Comparison of ENCODE assay signal across 13 cellular contexts in genomic region chr3:64109438-64109837, GRCh38.
DNase-seq lines count a peak whose midpoint lies in the region; TF ChIP-seq lines count a peak whose summit lies in the region.
"Had no signal": no experiment of that assay in that cellular context is flagged by ENCODE, and none has a peak within 500 bp of the region (broad histone marks: within the 10 kb centered on the region; RNA-seq: fewer than 3 reads in every experiment).

No MANE protein-coding gene starts in this region.

- H3K4me3 ChIP-seq in sigmoid colon, result no peak overlapping the region
- H3K4me3 ChIP-seq: heart left ventricle had no signal

- peaks cover 0 to 80% (median 48%) of the 10 kb centered on the region in 4 donors for H3K4me1 ChIP-seq in sigmoid colon

- CTCF ChIA-PET in activated CD4-positive, alpha-beta memory T cell treated with anti-CD3 and anti-CD28 coated beads, Interleukin-2, amount 10 ng/mL, durations not matched to agents 7 days and 5 days (lab: Charles Lee), result no interaction called here
- CTCF ChIA-PET in HEK293T (lab: Yijun Ruan, JAX), result interaction anchor here (0.6 kb wide), 1 partner anchor 70 kb away, joined by 3 read pairs; no protein-coding TSS in a partner anchor

- DNase-seq in DMS79 treated with DMSO at 0.1 percent for 48 hours (lab: John Stamatoyannopoulos, UW), result peak; percentile 39
- no peak for DNase-seq in DMS79 (lab: John Stamatoyannopoulos, UW)
- peak in 35 of 56 donors; percentile 2 to 62 (median 25) for DNase-seq in amygdala (lab: John Stamatoyannopoulos, UW)
- DNase-seq in inferior parietal cortex (ENCODE audit: extremely low spot score), result peak; percentile 60
- DNase-seq in sigmoid colon, result peak; percentile 69
- no peak for DNase-seq in activated CD4-positive, alpha-beta memory T cell treated with anti-CD3 and anti-CD28 coated beads, Interleukin-2, amount 10 ng/mL, durations not matched to agents 7 days and 5 days
- no peak for DNase-seq in HEK293T (ENCODE audit: extremely low spot score)
- no peak for DNase-seq in NOMO-1 (lab: John Stamatoyannopoulos, UW; ENCODE audit: unreplicated experiment in 2 of 2)
- DNase-seq: activated CD4-positive, alpha-beta T cell treated with anti-CD3 and anti-CD28 coated beads, Interleukin-2, amount 50 U/mL, for 48 hours; stimulated activated naive B cell treated with anti-CD40 and anti-IgM and Interleukin-4, amounts not matched to agents 10 μg/mL and 1 μg/mL and 100 μg/mL, for 72 hours; SW 1271 had no signal

- TF ChIP-seq POLR2A in sigmoid colon (IDR thresholded peaks at IDR 0.05), result no peak

- H3K27me3 ChIP-seq in sigmoid colon, result no peaks in the 10 kb centered on the region
- H3K27me3 ChIP-seq: heart left ventricle had no signal

- intact Hi-C loops in sigmoid colon (cut with DNase I), result no loop called here

- no peaks in the 10 kb centered on the region for H3K4me1 Mint-ChIP-seq in activated CD4-positive, alpha-beta memory T cell treated with anti-CD3 and anti-CD28 coated beads, Interleukin-2, amount 10 ng/mL, durations not matched to agents 7 days and 5 days

- POLR2A ChIA-PET in activated CD4-positive, alpha-beta memory T cell treated with anti-CD3 and anti-CD28 coated beads, Interleukin-2, amount 10 ng/mL, durations not matched to agents 7 days and 5 days (lab: Charles Lee), result no interaction called here
- POLR2A ChIA-PET in HEK293T (lab: Yijun Ruan, JAX), result no interaction called here

- H3K4me3 Mint-ChIP-seq in activated CD4-positive, alpha-beta memory T cell treated with anti-CD3 and anti-CD28 coated beads, Interleukin-2, amount 10 ng/mL, durations not matched to agents 7 days and 5 days, result no peak overlapping the region
- H3K4me3 Mint-ChIP-seq: stimulated activated naive B cell treated with anti-CD40 and anti-IgM and Interleukin-4, amounts not matched to agents 10 μg/mL and 1 μg/mL and 100 μg/mL, for 72 hours had no signal

- H3K9me3 Mint-ChIP-seq in activated CD4-positive, alpha-beta memory T cell treated with anti-CD3 and anti-CD28 coated beads, Interleukin-2, amount 10 ng/mL, durations not matched to agents 7 days and 5 days, result no peaks in the 10 kb centered on the region

- no peaks in the 10 kb centered on the region for H3K36me3 ChIP-seq in sigmoid colon

- H3K27me3 Mint-ChIP-seq in activated CD4-positive, alpha-beta memory T cell treated with anti-CD3 and anti-CD28 coated beads, Interleukin-2, amount 10 ng/mL, durations not matched to agents 7 days and 5 days, result no peaks in the 10 kb centered on the region

- no peak for TF ChIP-seq EP300 in sigmoid colon (IDR thresholded peaks at IDR 0.05)

- TF ChIP-seq CTCF in sigmoid colon (IDR thresholded peaks at IDR 0.05), result no peak

- WGBS in sigmoid colon, 2 donors, result 28 to 61% methylated on average over 1 of the region's 1 CpG

- H3K9me3 ChIP-seq in sigmoid colon, result no peaks in the 10 kb centered on the region

- no peak overlapping the region for H3K27ac Mint-ChIP-seq in activated CD4-positive, alpha-beta memory T cell treated with anti-CD3 and anti-CD28 coated beads, Interleukin-2, amount 10 ng/mL, durations not matched to agents 7 days and 5 days
- H3K27ac Mint-ChIP-seq: activated naive CD4-positive, alpha-beta T cell treated with anti-CD3 and anti-CD28 coated beads, Interleukin-2, amount 50 U/mL, for 72 hours; stimulated activated naive B cell treated with anti-CD40 and anti-IgM and Interleukin-4, amounts not matched to agents 10 μg/mL and 1 μg/mL and 100 μg/mL, for 72 hours had no signal

- H3K27ac ChIP-seq in sigmoid colon, result peak overlapping the region; percentile 19 to 43 (median 38)
- H3K27ac ChIP-seq: heart left ventricle had no signal

- H3K36me3 Mint-ChIP-seq in activated CD4-positive, alpha-beta memory T cell treated with anti-CD3 and anti-CD28 coated beads, Interleukin-2, amount 10 ng/mL, durations not matched to agents 7 days and 5 days (ENCODE audit: low read depth), result no peaks in the 10 kb centered on the region

TF ChIP-seq in HEK293T, 16 proteins besides CTCF, POLR2A, EP300 and RAD21:
- TF ChIP-seq ELF4 (IDR thresholded peaks at IDR 0.05) (no peak), PKNOX1 (IDR thresholded peaks at IDR 0.05) (no peak), LEF1 (IDR thresholded peaks at IDR 0.05; ENCODE audit: borderline replicate concordance) (no peak), TARDBP (IDR thresholded peaks at IDR 0.05) (no peak), HDGF (IDR thresholded peaks at IDR 0.05; ENCODE audit: borderline replicate concordance) (no peak), FOXA1 (IDR thresholded peaks at IDR 0.05) (no peak), ZNF384 (IDR thresholded peaks at IDR 0.05) (no peak), CTBP1 (IDR thresholded peaks at IDR 0.05; ENCODE audit: borderline replicate concordance) (no peak)
TF ChIP-seq in HEK293T: peak in this region for 0.

Comparison
In these comparisons a context has a peak if more than half of its experiments do, and no peak if none do; other contexts are left out.
1. DNase-seq: peak in DMS79 treated with DMSO at 0.1 percent for 48 hours (single experiment), amygdala (35 of 56), inferior parietal cortex (single experiment) and sigmoid colon (single experiment); none in DMS79 (single experiment), activated CD4-positive, alpha-beta memory T cell treated with anti-CD3 and anti-CD28 coated beads, Interleukin-2, amount 10 ng/mL, durations not matched to agents 7 days and 5 days (single experiment), HEK293T (single experiment) and NOMO-1 (0 of 2).